8 cellular contexts compared by ENCODE assay signal in the genomic region with DNA sequence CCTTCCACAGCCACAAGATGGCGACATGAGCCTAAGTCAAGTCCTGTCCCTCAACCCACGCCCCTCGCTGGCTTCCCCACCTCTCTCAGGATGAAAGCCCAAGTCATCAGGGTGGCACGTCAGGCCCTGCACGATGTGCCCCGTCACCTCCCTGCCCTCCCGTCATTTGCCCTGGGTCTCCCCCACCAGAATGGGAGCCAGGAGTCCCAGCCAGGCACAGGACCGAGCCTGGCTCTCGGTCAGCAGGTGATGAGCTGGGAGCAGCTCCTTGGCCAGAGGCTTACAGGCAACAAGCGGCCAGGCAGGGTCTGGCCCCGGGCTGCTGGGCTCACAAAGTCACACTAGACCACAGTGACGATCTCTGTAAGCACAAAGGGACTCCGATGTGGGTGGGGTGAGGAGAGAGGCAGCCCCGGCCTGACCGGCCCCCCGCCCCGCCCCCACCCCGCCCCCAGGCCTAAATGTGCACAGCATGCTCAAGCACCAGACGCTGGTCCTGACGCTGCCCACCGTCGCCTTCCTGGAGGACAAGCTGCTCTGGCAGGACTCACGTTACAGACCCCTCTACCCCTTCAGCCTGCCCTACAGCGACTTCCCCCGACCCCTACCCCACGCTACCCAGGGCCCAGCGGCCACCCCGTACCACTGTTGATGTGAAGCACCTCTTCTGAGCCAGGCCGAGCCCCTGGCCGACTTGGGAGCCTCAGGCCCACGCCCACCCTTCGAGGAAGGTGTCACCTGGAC. TPM values are rescaled to one million over a fixed set of nuclear protein-coding genes. Genes with fewer than 3 reads are reported as not detected.
DNase-seq lines count a peak whose midpoint lies in the region; ATAC-seq and TF ChIP-seq lines count a peak whose summit lies in the region.

No MANE protein-coding gene starts in this region.

- POLR2A ChIA-PET in HEK293 (lab: Yijun Ruan, JAX), result interaction anchor here (0.8 to 2.7 kb wide), 12 partner anchors 9 to 163 kb away, joined by 3 to 24 read pairs (median 4); partner anchors contain the start of genes CDC37, DNMT1, ICAM5 and TYK2

- H3K4me1 ChIP-seq in HEK293 (ENCODE audit: control insufficient read depth, insufficient read depth, low read length), result no peaks in the 10 kb centered on the region

- peak; percentile 79 for DNase-seq in AG10803 (ENCODE audit: low read depth)
- DNase-seq in NCI-H774 (lab: John Stamatoyannopoulos, UW), result peak; percentile 52
- DNase-seq in activated CD4-positive, alpha-beta T cell treated with anti-CD3 and anti-CD28 coated beads, Interleukin-2, amount 50 U/mL, for 4 hours, result peak; percentile 93 to 95
- peak; percentile 88 for DNase-seq in ecto neural progenitor cell (ENCODE audit: low spot score)
- DNase-seq in lung microvascular endothelial cell (ENCODE audit: low read depth in 2 of 2), result peak; percentile 90 to 93
- DNase-seq in stimulated activated CD8-positive, alpha-beta memory T cell treated with anti-CD3 and anti-CD28 coated beads, Interleukin-15, amount 100 ng/mL, for 1 hour (ENCODE audit: low read depth), result peak; percentile 73

- peaks cover 18 to 54% of the 10 kb centered on the region in 2 experiments; a peak in 2 of 3 replicates for H3K36me3 ChIP-seq in HEK293 (ENCODE audit: control insufficient read depth in 2 of 2, insufficient read depth in 1 of 2, low read length in 2 of 2)

- H3K4me3 ChIP-seq in AG10803 (ENCODE audit: low read length), result no peak overlapping the region
- H3K4me3 ChIP-seq in HEK293 (ENCODE audit: low read depth, low read length), result no peak overlapping the region

- CTCF ChIA-PET in HEK293 (lab: Yijun Ruan, JAX), result interaction anchor here (0.6 to 7.9 kb wide), 39 partner anchors 9 to 328 kb away, joined by 3 to 141 read pairs (median 4); partner anchors contain the start of genes FDX2, ICAM1, MRPL4 and PPAN

- no peaks in the 10 kb centered on the region for H3K9me3 ChIP-seq in HEK293 (ENCODE audit: control insufficient read depth, insufficient read depth, low read depth, low read length)

- no peak overlapping the region for H3K27ac ChIP-seq in HEK293 (ENCODE audit: extremely low read depth, low read depth, low read length)

- TF ChIP-seq CTCF in AG10803 (conservative IDR thresholded peaks at IDR 0.05; ENCODE audit: low read length) (peak; percentile 73), HEK293 (tag by site-specific recombination; IDR thresholded peaks at IDR 0.05) (peak; percentile 85)

- ATAC-seq in GM21515 (IDR thresholded peaks at IDR 0.05; ENCODE audit: unreplicated experiment), result no peak

TF ChIP-seq in HEK293, 187 proteins besides CTCF, POLR2A, EP300 and RAD21:
- TF ChIP-seq KLF8 (tag by site-specific recombination; IDR thresholded peaks at IDR 0.05) (0 out of 2 replicates have a peak, but pooled peaks have one; percentile 2), KLF9 (tag by site-specific recombination; IDR thresholded peaks at IDR 0.05; ENCODE audit: low read depth) (0 out of 2 replicates have a peak, but pooled peaks have one; percentile 32), ZNF639 (tag by site-specific recombination; IDR thresholded peaks at IDR 0.05) (0 out of 2 replicates have a peak, but pooled peaks have one; percentile 65), IKZF3 (tag by site-specific recombination; IDR thresholded peaks at IDR 0.05) (no peak), ZNF362 (tag by site-specific recombination; IDR thresholded peaks at IDR 0.05) (0 out of 2 replicates have a peak, but pooled peaks have one; percentile 13), ZFHX2 (tag by site-specific recombination; conservative IDR thresholded peaks at IDR 0.05) (peak; percentile 67), ZNF140 (tag by site-specific recombination; IDR thresholded peaks at IDR 0.05) (no peak), ZNF394 (tag by site-specific recombination; IDR thresholded peaks at IDR 0.05; ENCODE audit: borderline replicate concordance) (no peak), ZNF423 (tag by site-specific recombination; IDR thresholded peaks at IDR 0.05) (no peak), SP7 (tag by site-specific recombination; IDR thresholded peaks at IDR 0.05) (peak; percentile 42; the same call in 1 of the 2 replicates), BCL11B (tag by site-specific recombination; IDR thresholded peaks at IDR 0.05; ENCODE audit: low read depth) (no peak), ZNF654 (tag by site-specific recombination; IDR thresholded peaks at IDR 0.05; ENCODE audit: low read depth) (peak; percentile 80), ZBTB8A (tag by site-specific recombination; IDR thresholded peaks at IDR 0.05) (no peak), ZEB2 (tag by site-specific recombination; IDR thresholded peaks at IDR 0.05) (peak; percentile 55; the same call in 1 of the 2 replicates)

RNA-seq across cellular contexts. Expression of gene MRPL4, which starts 7.3 kb away (rescaled TPM):
- total RNA-seq in lung microvascular endothelial cell, result 12.9 and 13.5 TPM in 2 replicates

RNA-seq across cellular contexts. Expression of gene ICAM1, which starts 11.6 kb away (rescaled TPM):
- 8.3 and 8.5 TPM in 2 replicates for total RNA-seq in lung microvascular endothelial cell

RNA-seq across cellular contexts. Expression of gene ICAM4, which starts 27.4 kb away (rescaled TPM):
- 0.22 TPM in 1 of 2 replicates, not detected in the other for total RNA-seq in lung microvascular endothelial cell

RNA-seq across cellular contexts. Expression of gene S1PR2, which starts 28.2 kb away (rescaled TPM):
- total RNA-seq in lung microvascular endothelial cell, result 0.20 and 0.44 TPM in 2 replicates

RNA-seq across cellular contexts. Expression of gene ICAM5, which starts 30.4 kb away (rescaled TPM):
- under 0.01 TPM in 1 of 2 replicates, not detected in the other for total RNA-seq in lung microvascular endothelial cell
